ENCODE assay signal across 10 cellular contexts in the genomic region with DNA sequence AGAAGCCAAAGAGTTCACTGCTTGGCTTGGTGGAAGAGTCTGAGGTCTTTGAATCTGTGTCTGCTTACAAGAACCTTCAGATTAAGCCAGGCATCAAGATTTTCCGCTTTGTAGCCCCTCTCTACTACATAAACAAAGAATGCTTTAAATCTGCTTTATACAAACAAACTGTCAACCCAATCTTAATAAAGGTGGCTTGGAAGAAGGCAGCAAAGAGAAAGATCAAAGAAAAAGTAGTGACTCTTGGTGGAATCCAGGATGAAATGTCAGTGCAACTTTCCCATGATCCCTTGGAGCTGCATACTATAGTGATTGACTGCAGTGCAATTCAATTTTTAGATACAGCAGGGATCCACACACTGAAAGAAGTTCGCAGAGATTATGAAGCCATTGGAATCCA. TPM values are rescaled to one million over a fixed set of nuclear protein-coding genes. Genes with fewer than 3 reads are reported as not detected.
"Had no signal": no experiment of that assay in that cellular context is flagged by ENCODE, and none has a peak within 500 bp of the region (broad histone marks: within the 10 kb centered on the region; RNA-seq: fewer than 3 reads in every experiment).

No MANE protein-coding gene starts in this region.

- ATAC-seq: HepG2 had no signal

- DNase-seq: GM23248, GOT3, H7, HCEC 1CT, HFFc6, KBM-7 had no signal

- H3K27ac ChIP-seq: GM23248, HL-60 had no signal

- H3K4me1 Mint-ChIP-seq: IgD-negative memory B cell had no signal

- H3K4me3 ChIP-seq: GM23248 had no signal

- H3K9me3 Mint-ChIP-seq: HFFc6, IgD-negative memory B cell had no signal

- H3K27ac Mint-ChIP-seq: HFFc6, IgD-negative memory B cell had no signal

- H3K4me3 Mint-ChIP-seq: HFFc6, IgD-negative memory B cell had no signal

- H3K27me3 Mint-ChIP-seq: IgD-negative memory B cell had no signal

RNA-seq across cellular contexts. Expression of gene PDE6A, which starts 36.6 kb away (rescaled TPM):
- total RNA-seq: GM23248, H7, HepG2, HFFc6, HT1080 had no signal
- polyA plus RNA-seq: GM23248 had no signal
